In the genomic region with DNA sequence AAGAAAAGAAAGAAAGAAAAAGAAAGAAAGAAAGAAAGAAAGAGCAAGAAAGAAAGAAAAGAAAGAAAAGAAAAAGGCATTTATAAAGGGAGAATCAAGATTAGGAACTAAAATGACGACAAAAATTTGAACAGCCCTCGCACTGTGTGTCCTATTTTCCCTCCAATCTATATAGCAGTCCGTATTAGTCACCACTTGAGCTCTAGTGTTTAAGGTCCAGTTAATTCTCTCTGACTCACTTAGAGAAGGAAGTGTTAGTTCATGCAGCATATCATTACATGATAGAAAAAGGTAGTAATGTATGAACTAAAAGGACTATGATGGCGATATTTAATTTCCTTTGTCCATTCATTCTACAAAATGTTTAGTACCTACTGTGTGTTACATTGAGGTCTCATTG, we compare ENCODE assay signal across 1 cellular context.
TF ChIP-seq lines count a peak whose summit lies in the region.

No MANE protein-coding gene starts in this region.

TF ChIP-seq in A549, 52 proteins besides CTCF, POLR2A, EP300 and RAD21 (continued from another document):
- TF ChIP-seq REST (IDR thresholded peaks at IDR 0.05) (no peak), ZFP36 (IDR thresholded peaks at IDR 0.05; ENCODE audit: borderline replicate concordance, partially characterized antibody) (no peak), CBX8 (IDR thresholded peaks at IDR 0.05) (no peak), CHD4 (IDR thresholded peaks at IDR 0.05; ENCODE audit: borderline replicate concordance) (no peak), EHMT2 (IDR thresholded peaks at IDR 0.05; ENCODE audit: low read depth) (no peak), TFCP2L1 (CRISPR knock-in tag; IDR thresholded peaks at IDR 0.05) (no peak), FOSL2 (IDR thresholded peaks at IDR 0.05) (no peak), FOSL2 (CRISPR knock-in tag; IDR thresholded peaks at IDR 0.05) (no peak), NPAS2 (CRISPR knock-in tag; IDR thresholded peaks at IDR 0.05; ENCODE audit: borderline replicate concordance) (no peak), FOSB (CRISPR knock-in tag; IDR thresholded peaks at IDR 0.05) (no peak), HOXB13 (CRISPR knock-in tag; IDR thresholded peaks at IDR 0.05; ENCODE audit: low read depth) (no peak), MAX (IDR thresholded peaks at IDR 0.05) (no peak)
- TF ChIP-seq, protein P1, sequence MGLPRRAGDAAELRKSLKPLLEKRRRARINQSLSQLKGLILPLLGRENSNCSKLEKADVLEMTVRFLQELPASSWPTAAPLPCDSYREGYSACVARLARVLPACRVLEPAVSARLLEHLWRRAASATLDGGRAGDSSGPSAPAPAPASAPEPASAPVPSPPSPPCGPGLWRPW (IDR thresholded peaks at IDR 0.05), result no peak
